10 cellular contexts compared by ENCODE assay signal in genomic region chr9:93183106-93183662, GRCh38. TPM values are rescaled to one million over a fixed set of nuclear protein-coding genes. Genes with fewer than 3 reads are reported as not detected.
DNase-seq lines count a peak whose midpoint lies in the region; ATAC-seq and TF ChIP-seq lines count a peak whose summit lies in the region.
"Had no signal": no experiment of that assay in that cellular context is flagged by ENCODE, and none has a peak within 500 bp of the region (broad histone marks: within the 10 kb centered on the region; RNA-seq: fewer than 3 reads in every experiment).

No MANE protein-coding gene starts in this region.

- peak overlapping the region in 5 of 10 donors; percentile 37 to 90 (median 86) for H3K27ac ChIP-seq in heart right ventricle
- peak overlapping the region in 3 of 4 donors; percentile 78 to 90 (median 89) for H3K27ac ChIP-seq in body of pancreas
- no peak overlapping the region for H3K27ac ChIP-seq in naive thymus-derived CD4-positive, alpha-beta T cell (ENCODE audit: low read depth, low read length)

- H3K36me3 Mint-ChIP-seq in naive thymus-derived CD4-positive, alpha-beta T cell, result no peaks in the 10 kb centered on the region
- peaks cover 3% of the 10 kb centered on the region for H3K36me3 Mint-ChIP-seq in type B pancreatic cell

- H3K36me3 ChIP-seq in heart right ventricle (no peaks in the 10 kb centered on the region), body of pancreas (replicated peaks in 1 of 2; ENCODE audit: insufficient read depth in 1 of 2, low read depth in 2 of 2) (no peaks in the 10 kb centered on the region)
- no peaks in the 10 kb centered on the region for H3K36me3 ChIP-seq in naive thymus-derived CD4-positive, alpha-beta T cell (ENCODE audit: control insufficient read depth in 2 of 3, insufficient read depth in 3 of 3, low read length in 3 of 3)

- H3K4me1 Mint-ChIP-seq in naive thymus-derived CD4-positive, alpha-beta T cell, result peaks cover 6 to 13% (median 8%) of the 10 kb centered on the region in 7 donors
- H3K4me1 Mint-ChIP-seq in type B pancreatic cell (ENCODE audit: unreplicated experiment), result peaks cover 15% of the 10 kb centered on the region

- intact Hi-C loops in heart right ventricle (cut with DNase I), result no loop called here
- intact Hi-C loops in Right ventricle myocardium superior (cut with DNase I), result no loop called here
- intact Hi-C loops in body of pancreas (cut with DNase I), result loop anchor here (10.0 kb wide), 1 partner anchor 272 kb away; the partner anchor contains the start of genes FAM120A and FAM120AOS
- intact Hi-C loops in naive thymus-derived CD4-positive, alpha-beta T cell (cut with micrococcal nuclease), result no loop called here

- TF ChIP-seq CTCF in heart right ventricle (IDR thresholded peaks at IDR 0.05), result no peak
- TF ChIP-seq CTCF in body of pancreas (IDR thresholded peaks at IDR 0.05), result no peak
- TF ChIP-seq CTCF in type B pancreatic cell (conservative IDR thresholded peaks at IDR 0.05), result no peak
- TF ChIP-seq CTCF in GM20000 (IDR thresholded peaks at IDR 0.05; ENCODE audit: extremely low read depth, missing control alignments), result no peak

- peaks cover 23 to 58% (median 33%) of the 10 kb centered on the region in 5 donors for H3K27me3 Mint-ChIP-seq in naive thymus-derived CD4-positive, alpha-beta T cell
- H3K27me3 Mint-ChIP-seq in type B pancreatic cell, result peaks cover 26% of the 10 kb centered on the region

- H3K9me3 ChIP-seq in heart right ventricle, result no peaks in the 10 kb centered on the region
- no peaks in the 10 kb centered on the region for H3K9me3 ChIP-seq in body of pancreas
- no peaks in the 10 kb centered on the region for H3K9me3 ChIP-seq in naive thymus-derived CD4-positive, alpha-beta T cell (ENCODE audit: control insufficient read depth in 2 of 3, low read length in 3 of 3)

- H3K27me3 ChIP-seq in heart right ventricle, result peaks cover 0 to 79% (median 26%) of the 10 kb centered on the region in 7 donors
- H3K27me3 ChIP-seq in body of pancreas, result no peaks in the 10 kb centered on the region
- no peaks in the 10 kb centered on the region for H3K27me3 ChIP-seq in naive thymus-derived CD4-positive, alpha-beta T cell (ENCODE audit: control insufficient read depth in 2 of 2, insufficient read depth in 2 of 2, low read length in 2 of 2)

- no peaks in the 10 kb centered on the region for H3K9me3 Mint-ChIP-seq in naive thymus-derived CD4-positive, alpha-beta T cell
- H3K9me3 Mint-ChIP-seq in type B pancreatic cell, result no peaks in the 10 kb centered on the region

- no peak for ATAC-seq in heart right ventricle
- no peak for ATAC-seq in Right ventricle myocardium superior (ENCODE audit: poor library complexity)
- no peak for ATAC-seq in body of pancreas
- no peak for ATAC-seq in naive thymus-derived CD4-positive, alpha-beta T cell

- H3K27ac Mint-ChIP-seq in naive thymus-derived CD4-positive, alpha-beta T cell, result peak overlapping the region in 3 of 9 donors; percentile 10 to 48 (median 45)
- H3K27ac Mint-ChIP-seq in type B pancreatic cell, result no peak overlapping the region

- H3K4me3 ChIP-seq in heart right ventricle, result peak overlapping the region in 6 of 10 donors; percentile 62 to 75 (median 64)
- no peak overlapping the region for H3K4me3 ChIP-seq in body of pancreas
- peak overlapping the region; percentile 42 for H3K4me3 ChIP-seq in naive thymus-derived CD4-positive, alpha-beta T cell (ENCODE audit: low read length)

- POLR2A ChIA-PET in naive thymus-derived CD4-positive, alpha-beta T cell (lab: Charles Lee), result no interaction called here

- no peak for TF ChIP-seq POLR2A in body of pancreas (IDR thresholded peaks at IDR 0.05)

- DNase-seq in heart right ventricle (no peak), Right ventricle myocardium superior (no peak), body of pancreas (peak in 1 of 4 donors; percentile 11), type B pancreatic cell (ENCODE audit: extremely low spot score, unreplicated experiment) (no peak), NCI-H69 (lab: John Stamatoyannopoulos, UW) (no peak), GM20000 (ENCODE audit: low spot score) (no peak)
- DNase-seq in naive thymus-derived CD4-positive, alpha-beta T cell, result no peak
- no peak for DNase-seq in stimulated activated CD4-positive, alpha-beta T cell treated with anti-CD3 and anti-CD28 coated beads, Interleukin-4, amount 100 ng/mL, for 4 hours
- DNase-seq: kidney glomerular epithelial cell, NCI-H1417 treated with DMSO at 0.1 percent for 48 hours had no signal

- CTCF ChIA-PET in naive thymus-derived CD4-positive, alpha-beta T cell (lab: Charles Lee), result no interaction called here

- H3K4me1 ChIP-seq in heart right ventricle (peaks cover 4 to 55% (median 19%) of the 10 kb centered on the region in 9 donors), body of pancreas (peaks cover 57% of the 10 kb centered on the region)
- H3K4me1 ChIP-seq in naive thymus-derived CD4-positive, alpha-beta T cell (ENCODE audit: control insufficient read depth in 2 of 2, insufficient read depth in 2 of 2, low read length in 2 of 2), result peaks cover 0 to 7% of the 10 kb centered on the region in 2 donors

- 82 to 85% methylated on average over 6 of the region's 6 CpGs for WGBS in heart right ventricle, 2 donors
- 70 to 84% methylated on average over 6 of the region's 6 CpGs for WGBS in body of pancreas, 2 donors

- H3K4me3 Mint-ChIP-seq in naive thymus-derived CD4-positive, alpha-beta T cell, result peak overlapping the region; percentile 68 to 85 (median 79)
- H3K4me3 Mint-ChIP-seq in type B pancreatic cell, result peak overlapping the region; percentile 83

RNA-seq across cellular contexts. Expression of gene WNK2, which starts 0.8 kb away (rescaled TPM):
- total RNA-seq in heart right ventricle (100 to 1,000 TPM; 138 to 236 (median 200) TPM), Right ventricle myocardium superior (222 TPM), body of pancreas (100 to 1,000 TPM in 1 of 2 donors, 10 to 100 TPM in 1; 85.4 to 173 TPM), type B pancreatic cell (ENCODE audit: low replicate concordance) (47.2 and 75.5 TPM in 2 replicates)
- 100 to 1,000 TPM in 1 of 2 donors, 10 to 100 TPM in 1; 16.6 to 115 TPM for polyA plus RNA-seq in heart right ventricle
- under 1 TPM in 4 of 5 experiments, not detected in 1; 0.32 to 0.83 (median 0.46) TPM for total RNA-seq in naive thymus-derived CD4-positive, alpha-beta T cell
- not detected for polyA plus RNA-seq in naive thymus-derived CD4-positive, alpha-beta T cell

RNA-seq across cellular contexts. Expression of gene NINJ1, which starts 49.1 kb away (rescaled TPM):
- total RNA-seq in heart right ventricle (10 to 100 TPM; 35.5 to 77.1 (median 41.3) TPM), Right ventricle myocardium superior (49.2 TPM), body of pancreas (10 to 100 TPM; 32.6 to 32.9 TPM), type B pancreatic cell (ENCODE audit: low replicate concordance) (19.4 and 21.6 TPM in 2 replicates)
- 10 to 100 TPM; 39.8 to 50.3 TPM for polyA plus RNA-seq in heart right ventricle
- total RNA-seq in naive thymus-derived CD4-positive, alpha-beta T cell, result 100 to 1,000 TPM in 2 of 5 experiments, 10 to 100 TPM in 3; 30.7 to 163 (median 64.7) TPM
- 100 to 1,000 TPM; 113 to 133 TPM for polyA plus RNA-seq in naive thymus-derived CD4-positive, alpha-beta T cell

Comparison
In these comparisons a context has a peak if more than half of its experiments do, and no peak if none do; other contexts are left out.
1. H3K4me3 ChIP-seq: peak in heart right ventricle (6 of 10) and naive thymus-derived CD4-positive, alpha-beta T cell (single experiment); none in body of pancreas (0 of 2).
2. RNA of gene WNK2, which starts 0.8 kb away (total RNA-seq): 222 TPM in Right ventricle myocardium superior (single experiment), 138 to 236 TPM in heart right ventricle, 85.4 to 173 TPM in body of pancreas and 47.2 to 75.5 TPM in type B pancreatic cell; 0.32 to 0.83 TPM in naive thymus-derived CD4-positive, alpha-beta T cell; every median in the first group is over 10 times any median in the second.